In the genomic region with DNA sequence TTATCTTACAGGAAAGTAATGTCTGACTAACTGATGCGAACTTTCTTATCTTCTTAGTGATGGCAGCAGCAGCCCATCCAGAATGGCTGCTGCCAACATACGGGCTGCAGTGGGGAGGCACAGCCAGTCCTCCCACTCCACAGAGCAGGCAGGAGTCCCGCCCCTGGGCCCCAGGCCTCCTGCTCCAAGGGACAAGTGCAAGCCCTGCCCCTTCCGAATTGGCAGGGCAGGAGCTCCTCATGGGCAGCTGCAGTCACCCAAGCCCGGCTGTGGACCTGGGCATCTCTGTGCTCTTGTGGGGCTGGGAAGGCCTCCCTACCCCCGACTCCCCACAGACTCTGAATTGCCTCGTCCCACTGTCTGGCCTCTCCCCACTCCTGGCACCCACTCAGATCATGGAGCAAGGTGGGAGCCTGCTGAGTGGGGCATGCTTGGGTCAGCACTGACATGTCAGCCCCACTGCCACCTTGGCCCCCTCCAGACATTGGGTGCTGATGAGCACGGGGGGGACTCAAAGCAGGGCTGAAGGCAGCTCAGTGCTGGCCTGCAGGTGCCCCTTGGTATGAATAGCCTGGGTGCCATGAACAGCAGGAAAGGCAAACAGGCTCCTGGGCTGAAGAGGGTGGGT, we compare ENCODE assay signal across 14 cellular contexts.
DNase-seq lines count a peak whose midpoint lies in the region; ATAC-seq, FAIRE-seq and TF ChIP-seq lines count a peak whose summit lies in the region.
"Had no signal": no experiment of that assay in that cellular context is flagged by ENCODE, and none has a peak within 500 bp of the region (broad histone marks: within the 10 kb centered on the region; RNA-seq: fewer than 3 reads in every experiment).

No MANE protein-coding gene starts in this region.

- 0 out of 2 replicates have a peak overlapping the region, but pooled peaks have one; percentile 28 for H2AK5ac ChIP-seq in IMR-90 (ENCODE audit: low read depth, low read length)

- H2BK120ac ChIP-seq in IMR-90 (ENCODE audit: low read depth, low read length) = no peak overlapping the region

- WGBS in IMR-90 (ENCODE audit: extremely low coverage in 2 of 2, insufficient read length in 1 of 2), 2 experiments = 92% methylated on average over 2 of the region's 8 CpGs; no CpG with 5 or more reads in 1 of the 2 experiments

- no peaks in the 10 kb centered on the region for H3K36me3 Mint-ChIP-seq in stimulated activated effector memory CD8-positive, alpha-beta T cell treated with anti-CD3 and anti-CD28 coated beads, Interleukin-12 subunit alpha, Interleukin-12 subunit beta, amount 100 ng/mL, for 72 hours
- H3K36me3 Mint-ChIP-seq in CD4-positive, alpha-beta memory T cell = no peaks in the 10 kb centered on the region

- no peak overlapping the region for H2AK9ac ChIP-seq in IMR-90 (replicated peaks; ENCODE audit: low read depth, low read length, poor library complexity)

- POLR2A ChIA-PET in IMR-90 (lab: Charles Lee; ENCODE audit: unreplicated experiment) = no interaction called here
- POLR2A ChIA-PET in CD4-positive, alpha-beta memory T cell (lab: Charles Lee; ENCODE audit: partially characterized antibody) = no interaction called here

- in situ Hi-C loops in IMR-90 (cut with MboI; ENCODE audit: low sequenced_read_pairs) = no loop called here

- intact Hi-C loops in IMR-90 (cut with micrococcal nuclease) = no loop called here
- intact Hi-C loops in upper lobe of right lung (cut with DNase I) = no loop called here
- intact Hi-C loops in CD4-positive, alpha-beta memory T cell (cut with micrococcal nuclease) = no loop called here

- H3K27ac ChIP-seq in IMR-90 (ENCODE audit: insufficient read depth, low read length) = no peak overlapping the region
- no peak overlapping the region for H3K27ac ChIP-seq in keratinocyte (ENCODE audit: control insufficient read depth, insufficient read depth, low read length)
- no peak overlapping the region for H3K27ac ChIP-seq in upper lobe of right lung
- no peak overlapping the region for H3K27ac ChIP-seq in CD4-positive, alpha-beta memory T cell (ENCODE audit: low read depth, low read length)
- H3K27ac ChIP-seq: BLaER1 had no signal

- H3K4me1 Mint-ChIP-seq in stimulated activated effector memory CD8-positive, alpha-beta T cell treated with anti-CD3 and anti-CD28 coated beads, Interleukin-12 subunit alpha, Interleukin-12 subunit beta, amount 100 ng/mL, for 72 hours = no peaks in the 10 kb centered on the region
- H3K4me1 Mint-ChIP-seq in CD4-positive, alpha-beta memory T cell = no peaks in the 10 kb centered on the region

- TF ChIP-seq RAD21 in IMR-90 (IDR thresholded peaks at IDR 0.05; ENCODE audit: low read length) = no peak

- ATAC-seq in IMR-90 (ENCODE audit: low read depth) = no peak
- ATAC-seq in stimulated activated effector memory CD8-positive, alpha-beta T cell treated with anti-CD3 and anti-CD28 coated beads, Interleukin-12 subunit alpha, Interleukin-12 subunit beta, amount 100 ng/mL, for 72 hours = peak; percentile 49
- ATAC-seq in upper lobe of right lung = peak; percentile 39
- ATAC-seq in HG03565 (IDR thresholded peaks at IDR 0.05; ENCODE audit: unreplicated experiment) = no peak
- ATAC-seq: HepG2 had no signal

- H3K14ac ChIP-seq in IMR-90 (replicated peaks; ENCODE audit: low read depth, low read length) = no peak overlapping the region

- no peak for FAIRE-seq in keratinocyte (lab: Jason Lieb, UNC)
- FAIRE-seq: HepG2, HTR-8/SVneo had no signal

- no peak overlapping the region for H3K4me3 Mint-ChIP-seq in stimulated activated effector memory CD8-positive, alpha-beta T cell treated with anti-CD3 and anti-CD28 coated beads, Interleukin-12 subunit alpha, Interleukin-12 subunit beta, amount 100 ng/mL, for 72 hours
- no peak overlapping the region for H3K4me3 Mint-ChIP-seq in CD4-positive, alpha-beta memory T cell

- H3K79me1 ChIP-seq in IMR-90 (ENCODE audit: low read depth in 1 of 2, low read length in 2 of 2) = no peaks in the 10 kb centered on the region

- no peak overlapping the region; the same call in 2 of the 3 replicates for H2BK15ac ChIP-seq in IMR-90 (ENCODE audit: low read depth, low read length)

- no peak overlapping the region for H3K56ac ChIP-seq in IMR-90 (ENCODE audit: extremely low read depth, insufficient read depth, low read length)

- no peaks in the 10 kb centered on the region for H3K9me3 Mint-ChIP-seq in stimulated activated effector memory CD8-positive, alpha-beta T cell treated with anti-CD3 and anti-CD28 coated beads, Interleukin-12 subunit alpha, Interleukin-12 subunit beta, amount 100 ng/mL, for 72 hours
- H3K9me3 Mint-ChIP-seq in CD4-positive, alpha-beta memory T cell = peaks cover 0 to 6% (median 0%) of the 10 kb centered on the region in 8 donors

- H3K4me2 ChIP-seq in IMR-90 (ENCODE audit: low read depth, low read length) (no peak overlapping the region), keratinocyte (ENCODE audit: control insufficient read depth, extremely low read depth, insufficient read depth, low read depth, low read length) (no peak overlapping the region)
- H3K4me2 ChIP-seq: BLaER1 had no signal

- no peak overlapping the region for H4K8ac ChIP-seq in IMR-90 (ENCODE audit: low read depth in 2 of 2, low read length in 2 of 2)

- H2BK20ac ChIP-seq in IMR-90 (ENCODE audit: low read depth, low read length) = no peak overlapping the region

- H3K4me3 ChIP-seq in IMR-90 (ENCODE audit: insufficient read depth, low read depth, low read length) (no peak overlapping the region), keratinocyte (ENCODE audit: control insufficient read depth in 2 of 3, extremely low read depth in 1 of 3, insufficient read depth in 2 of 3, low read depth in 1 of 3, low read length in 3 of 3) (no peak overlapping the region), upper lobe of right lung (no peak overlapping the region)
- no peak overlapping the region for H3K4me3 ChIP-seq in CD4-positive, alpha-beta memory T cell (ENCODE audit: low read length in 2 of 2)
- H3K4me3 ChIP-seq: BLaER1, HAP-1 had no signal

- BruUV-seq in IMR-90 (replicated peaks; lab: Mats Ljungman, UMichigan) = no TSS peak

- no peaks in the 10 kb centered on the region for H3K4me1 ChIP-seq in IMR-90 (ENCODE audit: control insufficient read depth, insufficient read depth, low read length)
- peaks cover 6% of the 10 kb centered on the region for H3K4me1 ChIP-seq in keratinocyte (ENCODE audit: control insufficient read depth, extremely low read depth, insufficient read depth, low read length)
- H3K4me1 ChIP-seq in upper lobe of right lung = no peaks in the 10 kb centered on the region
- H3K4me1 ChIP-seq in CD4-positive, alpha-beta memory T cell (ENCODE audit: insufficient read depth, low read length) = no peaks in the 10 kb centered on the region
- H3K4me1 ChIP-seq: HAP-1 had no signal

- no peak overlapping the region; the same call in 1 of the 2 replicates for H3K4ac ChIP-seq in IMR-90 (ENCODE audit: low read depth, low read length)

- H3K9me1 ChIP-seq in IMR-90 (ENCODE audit: insufficient read depth, low read length) = no peaks in the 10 kb centered on the region
- no peaks in the 10 kb centered on the region for H3K9me1 ChIP-seq in keratinocyte (ENCODE audit: control insufficient read depth, extremely low read depth, insufficient read depth, low read length)

- CTCF ChIA-PET in IMR-90 (lab: Yijun Ruan, JAX) = no interaction called here
- CTCF ChIA-PET in CD4-positive, alpha-beta memory T cell (lab: Charles Lee; ENCODE audit: partially characterized antibody) = no interaction called here

- H3K27ac Mint-ChIP-seq in stimulated activated effector memory CD8-positive, alpha-beta T cell treated with anti-CD3 and anti-CD28 coated beads, Interleukin-12 subunit alpha, Interleukin-12 subunit beta, amount 100 ng/mL, for 72 hours = no peak overlapping the region
- H3K27ac Mint-ChIP-seq in CD4-positive, alpha-beta memory T cell = no peak overlapping the region

- H4K20me1 ChIP-seq in IMR-90 (ENCODE audit: insufficient read depth, low read length) (no peaks in the 10 kb centered on the region), keratinocyte (ENCODE audit: control insufficient read depth, extremely low read depth, insufficient read depth, low read length) (no peaks in the 10 kb centered on the region)
- H4K20me1 ChIP-seq: BLaER1 had no signal

- DNase-seq in IMR-90 = no peak
- no peak for DNase-seq in keratinocyte (ENCODE audit: low read depth, low spot score)
- DNase-seq in stimulated activated effector memory CD8-positive, alpha-beta T cell treated with anti-CD3 and anti-CD28 coated beads, Interleukin-12 subunit alpha, Interleukin-12 subunit beta, amount 100 ng/mL, for 72 hours (ENCODE audit: low spot score in 2 of 2) = no peak
- no peak for DNase-seq in upper lobe of right lung
- DNase-seq in CD4-positive, alpha-beta memory T cell = no peak
- DNase-seq in NCI-H128 (lab: John Stamatoyannopoulos, UW; ENCODE audit: unreplicated experiment) = no peak
- DNase-seq: 8988T, AML-193, GOT3 had no signal

- H4K91ac ChIP-seq in IMR-90 (ENCODE audit: insufficient read depth, low read depth, low read length) = no peak overlapping the region

- H3K18ac ChIP-seq in IMR-90 (ENCODE audit: low read depth, low read length) = no peak overlapping the region

- H3K27me3 ChIP-seq in IMR-90 (ENCODE audit: control insufficient read depth, insufficient read depth, low read length) (no peaks in the 10 kb centered on the region), keratinocyte (ENCODE audit: control insufficient read depth, extremely low read depth, insufficient read depth, low read length) (no peaks in the 10 kb centered on the region), upper lobe of right lung (no peaks in the 10 kb centered on the region)
- H3K27me3 ChIP-seq in CD4-positive, alpha-beta memory T cell (ENCODE audit: insufficient read depth, low read length) = no peaks in the 10 kb centered on the region
- H3K27me3 ChIP-seq: BLaER1 had no signal

- no peak overlapping the region for H4K5ac ChIP-seq in IMR-90 (ENCODE audit: low read depth, low read length)

- H2AFZ ChIP-seq in IMR-90 (replicated peaks; ENCODE audit: low read length, poor library complexity) (peak overlapping the region; percentile 63), keratinocyte (ENCODE audit: control insufficient read depth, low read length) (peak overlapping the region; percentile 12)

- no peak for TF ChIP-seq CTCF in IMR-90 (conservative IDR thresholded peaks at IDR 0.05; ENCODE audit: low read depth, low read length)
- TF ChIP-seq CTCF in keratinocyte (optimal IDR thresholded peaks at IDR 0.05 in 1 of 3, IDR thresholded peaks at IDR 0.05 in 1 of 3, conservative IDR thresholded peaks at IDR 0.05 in 1 of 3; ENCODE audit: extremely low read depth in 1 of 3, insufficient read depth in 2 of 3, low read length in 3 of 3) = no peak
- TF ChIP-seq CTCF in upper lobe of right lung (IDR thresholded peaks at IDR 0.05) = no peak

- H3K36me3 ChIP-seq in IMR-90 (ENCODE audit: control insufficient read depth, insufficient read depth, low read length) = no peaks in the 10 kb centered on the region
- H3K36me3 ChIP-seq in keratinocyte (ENCODE audit: control insufficient read depth in 2 of 2, extremely low read depth in 1 of 2, insufficient read depth in 2 of 2, low read length in 2 of 2) = no peaks in the 10 kb centered on the region
- no peaks in the 10 kb centered on the region for H3K36me3 ChIP-seq in upper lobe of right lung
- no peaks in the 10 kb centered on the region for H3K36me3 ChIP-seq in CD4-positive, alpha-beta memory T cell (ENCODE audit: insufficient read depth, low read length)
- H3K36me3 ChIP-seq: HAP-1 had no signal

- H2BK5ac ChIP-seq in IMR-90 (ENCODE audit: low read depth, low read length, poor library complexity, severe bottlenecking) = no peak overlapping the region

- no peak overlapping the region for H3K9ac ChIP-seq in IMR-90 (ENCODE audit: low read depth, low read length)
- H3K9ac ChIP-seq in keratinocyte (ENCODE audit: control insufficient read depth, extremely low read depth, insufficient read depth, low read length) = no peak overlapping the region
- H3K9ac ChIP-seq: BLaER1 had no signal

- no peak for TF ChIP-seq POLR2A in IMR-90 (IDR thresholded peaks at IDR 0.05; ENCODE audit: low read depth, low read length)

- dilution Hi-C loops in IMR-90 (cut with HindIII; ENCODE audit: low sequenced_read_pairs, unreplicated experiment) (no loop called here), keratinocyte (cut with MboI; ENCODE audit: extremely low pct_ligation_motif_present, low sequenced_read_pairs) (no loop called here)

- no peaks in the 10 kb centered on the region for H3K9me3 ChIP-seq in IMR-90 (ENCODE audit: control insufficient read depth, insufficient read depth, low read length)
- no peaks in the 10 kb centered on the region for H3K9me3 ChIP-seq in keratinocyte (ENCODE audit: control insufficient read depth, low read depth, low read length)
- H3K9me3 ChIP-seq in upper lobe of right lung = no peaks in the 10 kb centered on the region
- H3K9me3 ChIP-seq in CD4-positive, alpha-beta memory T cell (ENCODE audit: control insufficient read depth in 1 of 2, low read length in 2 of 2) = no peaks in the 10 kb centered on the region
- H3K9me3 ChIP-seq: HAP-1 had no signal

- no peaks in the 10 kb centered on the region for H3K27me3 Mint-ChIP-seq in CD4-positive, alpha-beta memory T cell

- H3K23ac ChIP-seq in IMR-90 (ENCODE audit: low read depth, low read length) = no peak overlapping the region

- H3K79me2 ChIP-seq in keratinocyte (ENCODE audit: control insufficient read depth, insufficient read depth, low read length) = no peaks in the 10 kb centered on the region

Comparison
In these comparisons a context has a peak if more than half of its experiments do, and no peak if none do; other contexts are left out.
1. ATAC-seq: peak in stimulated activated effector memory CD8-positive, alpha-beta T cell treated with anti-CD3 and anti-CD28 coated beads, Interleukin-12 subunit alpha, Interleukin-12 subunit beta, amount 100 ng/mL, for 72 hours (single experiment) and upper lobe of right lung (single experiment); none in IMR-90 (single experiment) and HG03565 (single experiment).